Comparison of ENCODE assay signal across 1 cellular context in the genomic region with DNA sequence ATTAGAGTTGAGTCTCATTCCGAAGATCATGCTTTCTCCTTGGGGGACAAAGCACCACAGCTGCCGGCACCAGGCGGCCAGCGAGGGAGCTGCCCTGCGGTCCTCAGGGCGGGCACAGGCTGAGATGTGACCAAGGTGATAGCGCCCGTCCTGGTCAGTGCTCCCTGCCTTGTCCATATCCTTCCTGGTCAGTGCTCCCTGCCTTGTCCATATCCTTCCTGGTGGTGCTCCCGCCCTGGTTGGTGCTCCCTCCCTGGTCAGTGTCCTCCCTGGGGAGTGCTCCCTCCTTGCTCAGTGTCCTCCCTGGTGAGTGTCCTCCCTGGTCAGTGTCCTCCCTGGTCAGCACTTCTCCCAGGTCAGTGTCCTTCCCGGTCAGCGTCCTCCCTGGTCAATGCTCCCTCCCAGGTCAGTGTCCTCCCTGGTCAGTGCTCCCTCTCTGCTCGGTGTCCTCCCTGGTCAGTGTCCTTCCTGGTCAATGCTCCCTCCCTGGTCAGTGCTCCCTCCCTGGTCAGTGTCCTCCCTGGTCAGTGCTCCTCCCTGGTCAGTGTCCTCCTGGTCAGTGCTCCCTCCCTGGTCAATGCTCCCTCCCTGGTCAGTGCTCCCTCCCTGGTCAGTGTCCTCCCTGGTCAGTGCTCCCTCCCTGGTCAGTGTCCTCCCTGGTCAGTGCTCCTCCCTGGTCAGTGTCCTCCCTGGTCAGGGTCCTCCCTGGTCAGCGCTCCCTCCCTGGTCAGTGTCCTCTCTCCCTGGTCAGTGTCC.
A peak's percentile ranks its signal among the peaks of the same experiment; 100 is the strongest.
TF ChIP-seq lines count a peak whose summit lies in the region.

No MANE protein-coding gene starts in this region.

TF ChIP-seq in GM12878, 131 proteins besides CTCF, POLR2A, EP300 and RAD21 (continued from another document):
- TF ChIP-seq, protein P1, sequence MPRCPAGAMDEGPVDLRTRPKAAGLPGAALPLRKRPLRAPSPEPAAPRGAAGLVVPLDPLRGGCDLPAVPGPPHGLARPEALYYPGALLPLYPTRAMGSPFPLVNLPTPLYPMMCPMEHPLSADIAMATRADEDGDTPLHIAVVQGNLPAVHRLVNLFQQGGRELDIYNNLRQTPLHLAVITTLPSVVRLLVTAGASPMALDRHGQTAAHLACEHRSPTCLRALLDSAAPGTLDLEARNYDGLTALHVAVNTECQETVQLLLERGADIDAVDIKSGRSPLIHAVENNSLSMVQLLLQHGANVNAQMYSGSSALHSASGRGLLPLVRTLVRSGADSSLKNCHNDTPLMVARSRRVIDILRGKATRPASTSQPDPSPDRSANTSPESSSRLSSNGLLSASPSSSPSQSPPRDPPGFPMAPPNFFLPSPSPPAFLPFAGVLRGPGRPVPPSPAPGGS (IDR thresholded peaks at IDR 0.05; ENCODE audit: borderline replicate concordance, insufficient read depth, low read depth, low read length, poor library complexity, severe bottlenecking) = no peak
- TF ChIP-seq NR2C1 (IDR thresholded peaks at IDR 0.05) (no peak), NFXL1 (IDR thresholded peaks at IDR 0.05; ENCODE audit: borderline replicate concordance) (peak; percentile 99), RFX5 (IDR thresholded peaks at IDR 0.05; ENCODE audit: low read depth, low read length) (no peak), IKZF1 (conservative IDR thresholded peaks at IDR 0.05) (no peak), CBFB (IDR thresholded peaks at IDR 0.05; ENCODE audit: low read depth) (no peak), ZSCAN29 (IDR thresholded peaks at IDR 0.05) (no peak)
